2 cellular contexts compared by ENCODE assay signal in genomic region chr14:68976160-68977067, GRCh38.
TF ChIP-seq lines count a peak whose summit lies in the region.

No MANE protein-coding gene starts in this region.

TF ChIP-seq in IMR-90, 13 proteins besides CTCF, POLR2A, EP300 and RAD21:
- TF ChIP-seq CHD1 (IDR thresholded peaks at IDR 0.05; ENCODE audit: low read depth, low read length) (no peak; the same call in 1 of the 2 replicates), USF2 (IDR thresholded peaks at IDR 0.05; ENCODE audit: low read depth, low read length) (0 out of 2 replicates have a peak, but pooled peaks have one; percentile 20), NFE2L2 (IDR thresholded peaks at IDR 0.05; ENCODE audit: low read depth, low read length) (0 out of 2 replicates have a peak, but pooled peaks have one; percentile 5), BHLHE40 (IDR thresholded peaks at IDR 0.05; ENCODE audit: low read depth, low read length) (no peak), MXI1 (IDR thresholded peaks at IDR 0.05; ENCODE audit: borderline replicate concordance, low read depth, low read length) (peak; percentile 84)

TF ChIP-seq in K562, 482 proteins besides CTCF, POLR2A, EP300 and RAD21:
- TF ChIP-seq ZBTB49 (CRISPR knock-in tag; IDR thresholded peaks at IDR 0.05; ENCODE audit: borderline replicate concordance) (no peak), CHCHD3 (CRISPR knock-in tag; IDR thresholded peaks at IDR 0.05) (no peak), HLTF (IDR thresholded peaks at IDR 0.05) (no peak), ARNT (IDR thresholded peaks at IDR 0.05) (no peak), GABPA (tag; conservative IDR thresholded peaks at IDR 0.05; ENCODE audit: low read depth) (no peak), NONO (IDR thresholded peaks at IDR 0.05; ENCODE audit: low read depth in 2 of 2, low read length in 1 of 2) (no peak)
